In the genomic region with DNA sequence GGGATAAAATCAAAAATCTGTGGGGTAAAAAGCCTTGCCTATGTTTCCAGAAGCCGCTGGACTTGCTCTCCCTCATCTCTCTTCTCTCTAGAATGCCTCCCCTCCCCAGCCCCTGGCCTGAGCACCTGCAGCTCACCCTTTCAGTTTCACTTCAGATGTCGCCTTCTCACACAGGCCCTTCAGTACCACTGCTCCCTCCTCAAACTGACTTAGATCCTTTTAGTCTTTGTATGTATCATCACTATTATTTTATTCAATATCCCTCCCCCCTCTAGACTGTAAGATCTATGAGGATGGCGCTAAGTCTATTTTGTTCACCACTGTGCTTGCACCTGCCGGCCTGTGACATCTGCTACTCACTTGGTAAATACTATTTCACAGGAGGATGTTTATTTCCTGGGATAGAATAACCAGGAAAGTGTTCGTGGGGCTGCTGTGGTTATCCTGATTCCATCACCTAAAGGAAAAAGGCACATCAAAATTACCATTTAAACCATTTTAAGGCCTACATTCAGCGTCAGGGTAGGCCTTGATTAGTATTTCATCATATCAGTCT, we compare ENCODE assay signal across 8 cellular contexts.
A peak's percentile ranks its signal among the peaks of the same experiment; 100 is the strongest.
DNase-seq lines count a peak whose midpoint lies in the region; ATAC-seq and FAIRE-seq lines count a peak whose summit lies in the region.

No MANE protein-coding gene starts in this region.

- no peaks in the 10 kb centered on the region for H3K36me3 ChIP-seq in small intestine (ENCODE audit: control insufficient read depth in 2 of 2, insufficient read depth in 2 of 2, low read length in 2 of 2)

- no peak overlapping the region for H3K27ac ChIP-seq in small intestine (ENCODE audit: low read depth in 1 of 2, low read length in 1 of 2)

- no peaks in the 10 kb centered on the region for H3K4me1 ChIP-seq in small intestine (ENCODE audit: control insufficient read depth in 2 of 2, insufficient read depth in 1 of 2, low read depth in 1 of 2, low read length in 1 of 2)

- peak; percentile 92 for ATAC-seq in HG03159 (IDR thresholded peaks at IDR 0.05; ENCODE audit: unreplicated experiment)
- no peak for ATAC-seq in esophagus mucosa

- H3K27me3 ChIP-seq in small intestine (ENCODE audit: control insufficient read depth in 2 of 2, insufficient read depth in 2 of 2, low read length in 2 of 2): no peaks in the 10 kb centered on the region

- 15 to 39% (median 23%) methylated on average over 6 of the region's 6 CpGs for WGBS in small intestine, 3 donors

- H3K4me3 ChIP-seq in small intestine (ENCODE audit: low read depth in 1 of 2, low read length in 2 of 2): peak overlapping the region in 1 of 2 donors; percentile 26

- DNase-seq in activated effector memory CD4-positive, alpha-beta T cell treated with anti-CD3 and anti-CD28 coated beads, Interleukin-2, amount 50 U/mL, for 16 hours: peak; percentile 64
- DNase-seq in activated effector memory CD4-positive, alpha-beta T cell treated with Interleukin-2 at 50 U/mL for 16 hours: no peak
- DNase-seq in T-helper 1 cell: peak in 3 of 5 donors; percentile 4 to 57 (median 19)
- DNase-seq in small intestine: peak; percentile 62
- DNase-seq in hepatic stellate cell (ENCODE audit: low spot score): no peak
- no peak for DNase-seq in SKM-1 treated with dmso at 0.1 percent for 144 hours (lab: John Stamatoyannopoulos, UW; ENCODE audit: unreplicated experiment)

- no peak for FAIRE-seq in small intestine (lab: Jason Lieb, UNC)

- H3K9me3 ChIP-seq in small intestine (ENCODE audit: control insufficient read depth, low read depth): no peaks in the 10 kb centered on the region

Comparison
In these comparisons a context has a peak if more than half of its experiments do, and no peak if none do; other contexts are left out.
1. DNase-seq: peak in activated effector memory CD4-positive, alpha-beta T cell treated with anti-CD3 and anti-CD28 coated beads, Interleukin-2, amount 50 U/mL, for 16 hours (single experiment), T-helper 1 cell (3 of 5) and small intestine (single experiment); none in activated effector memory CD4-positive, alpha-beta T cell treated with Interleukin-2 at 50 U/mL for 16 hours (single experiment), hepatic stellate cell (single experiment) and SKM-1 treated with dmso at 0.1 percent for 144 hours (single experiment).